Comparison of ENCODE assay signal across 14 cellular contexts in genomic region chr16:11156401-11156800, GRCh38.
"Had no signal": no experiment of that assay in that cellular context is flagged by ENCODE, and none has a peak within 500 bp of the region (broad histone marks: within the 10 kb centered on the region; RNA-seq: fewer than 3 reads in every experiment).

No MANE protein-coding gene starts in this region.

- H3K27ac Mint-ChIP-seq: activated naive CD4-positive, alpha-beta T cell treated with anti-CD3 and anti-CD28 coated beads, Interleukin-2, amount 50 U/mL, for 24 hours; memory B cell; progenitor cell of endocrine pancreas had no signal

- H3K4me3 Mint-ChIP-seq: activated naive CD4-positive, alpha-beta T cell treated with anti-CD3 and anti-CD28 coated beads, Interleukin-2, amount 50 U/mL, for 24 hours; memory B cell; stimulated activated naive CD8-positive, alpha-beta T cell treated with anti-CD3 and anti-CD28 coated beads, Interleukin-15, Interleukin-2, amounts not matched to agents 100 ng/mL and 50 ng/mL, for 24 hours had no signal

- DNase-seq: activated CD4-positive, alpha-beta T cell treated with anti-CD3 and anti-CD28 coated beads, Interleukin-2, amount 50 U/mL, for 1 hour; activated T-cell treated with anti-CD3 and anti-CD28 coated beads, Interleukin-2, amount 50 U/mL, for 1 hour; amniotic stem cell; islet precursor cell; nucleus accumbens; right lobe of liver; trophoblast cell had no signal

- H3K27me3 Mint-ChIP-seq: activated naive CD4-positive, alpha-beta T cell treated with anti-CD3 and anti-CD28 coated beads, Interleukin-2, amount 50 U/mL, for 24 hours; memory B cell; natural killer cell treated with Interleukin-12 subunit alpha and Interleukin-12 subunit beta and Interleukin-15 and Interleukin-18, amount 100 ng/mL, for 72 hours; stimulated activated naive CD8-positive, alpha-beta T cell treated with anti-CD3 and anti-CD28 coated beads, Interleukin-15, Interleukin-2, amounts not matched to agents 100 ng/mL and 50 ng/mL, for 24 hours had no signal

- ATAC-seq: esophagus mucosa, left lung, right lobe of liver had no signal

- H3K9me3 Mint-ChIP-seq: activated naive CD4-positive, alpha-beta T cell treated with anti-CD3 and anti-CD28 coated beads, Interleukin-2, amount 50 U/mL, for 24 hours; memory B cell; natural killer cell treated with Interleukin-12 subunit alpha and Interleukin-12 subunit beta and Interleukin-15 and Interleukin-18, amount 100 ng/mL, for 72 hours; stimulated activated naive CD8-positive, alpha-beta T cell treated with anti-CD3 and anti-CD28 coated beads, Interleukin-15, Interleukin-2, amounts not matched to agents 100 ng/mL and 50 ng/mL, for 24 hours had no signal
